Comparison of ENCODE assay signal across 10 cellular contexts in genomic region chr11:113778111-113778910, GRCh38. TPM values are rescaled to one million over a fixed set of nuclear protein-coding genes. Genes with fewer than 3 reads are reported as not detected.
DNase-seq lines count a peak whose midpoint lies in the region; ATAC-seq and TF ChIP-seq lines count a peak whose summit lies in the region.
"Had no signal": no experiment of that assay in that cellular context is flagged by ENCODE, and none has a peak within 500 bp of the region (broad histone marks: within the 10 kb centered on the region; RNA-seq: fewer than 3 reads in every experiment).

No MANE protein-coding gene starts in this region.

- H3K27ac Mint-ChIP-seq in natural killer cell: no peak overlapping the region
- H3K27ac Mint-ChIP-seq: activated naive CD8-positive, alpha-beta T cell treated with anti-CD3 and anti-CD28 coated beads, Interleukin-2, amount 10 ng/mL, durations not matched to agents 7 days and 5 days had no signal

- H4K20me1 ChIP-seq in MM.1S (ENCODE audit: insufficient read depth, low read length): no peaks in the 10 kb centered on the region

- H3K27me3 Mint-ChIP-seq in natural killer cell (ENCODE audit: low read depth in 2 of 2): peaks cover 28 to 31% of the 10 kb centered on the region in 2 donors

- H3K4me3 ChIP-seq in RWPE2 (ENCODE audit: severe bottlenecking): peak overlapping the region; percentile 8
- no peak overlapping the region for H3K4me3 ChIP-seq in prostate gland
- H3K4me3 ChIP-seq in MM.1S (ENCODE audit: low read length): no peak overlapping the region

- no peaks in the 10 kb centered on the region for H3K9me3 Mint-ChIP-seq in natural killer cell
- H3K9me3 Mint-ChIP-seq: activated naive CD8-positive, alpha-beta T cell treated with anti-CD3 and anti-CD28 coated beads, Interleukin-2, amount 10 ng/mL, durations not matched to agents 7 days and 5 days had no signal

- H3K79me2 ChIP-seq in MM.1S (ENCODE audit: low read length): peaks cover 2% of the 10 kb centered on the region

- 27% methylated on average over 11 of the region's 11 CpGs for WGBS in prostate gland

- H3K36me3 Mint-ChIP-seq in natural killer cell: no peaks in the 10 kb centered on the region

- H3K9ac ChIP-seq in MM.1S (ENCODE audit: low read length): no peak overlapping the region

- TF ChIP-seq POLR2A in prostate gland (IDR thresholded peaks at IDR 0.05): peak; percentile 22

- TF ChIP-seq CTCF in RWPE2 (IDR thresholded peaks at IDR 0.05; ENCODE audit: poor library complexity, severe bottlenecking) (peak; percentile 17), foreskin keratinocyte (conservative IDR thresholded peaks at IDR 0.05) (peak; percentile 53), prostate gland (IDR thresholded peaks at IDR 0.05) (peak in 1 of 4 experiments; percentile 31), natural killer cell (IDR thresholded peaks at IDR 0.05) (no peak), MM.1S (IDR thresholded peaks at IDR 0.05; ENCODE audit: low read length) (no peak)

- ATAC-seq in RWPE2 (ENCODE audit: low read depth): peak; percentile 72
- ATAC-seq in foreskin keratinocyte: peak; percentile 86
- ATAC-seq in natural killer cell: no peak

- no peak overlapping the region for H2AFZ ChIP-seq in MM.1S (ENCODE audit: low read length)

- peak; percentile 16 for DNase-seq in GM04504 (ENCODE audit: low read depth)
- no peak for DNase-seq in RWPE2 (ENCODE audit: low spot score)
- DNase-seq in foreskin keratinocyte: peak; percentile 89 to 96
- DNase-seq in prostate gland (ENCODE audit: low spot score): peak; percentile 67
- DNase-seq in CD1c-positive myeloid dendritic cell (ENCODE audit: extremely low spot score): no peak
- DNase-seq in natural killer cell: no peak
- no peak for DNase-seq in GM19238 (ENCODE audit: insufficient read length, low spot score)
- no peak for DNase-seq in MM.1S
- DNase-seq: activated naive CD8-positive, alpha-beta T cell treated with anti-CD3 and anti-CD28 coated beads, Interleukin-2, amount 10 ng/mL, durations not matched to agents 7 days and 5 days; NCI-H226 had no signal

- intact Hi-C loops in prostate gland (cut with DNase I): loop anchor here (10.0 kb wide), 1 partner anchor 96 kb away; the partner anchor contains the start of gene USP28
- intact Hi-C loops in natural killer cell (cut with micrococcal nuclease): loop anchor here (10.0 kb wide), 1 partner anchor 96 kb away; the partner anchor contains the start of gene USP28

- no peak overlapping the region for H3K4me2 ChIP-seq in MM.1S (ENCODE audit: low read depth, low read length)

- H3K36me3 ChIP-seq in RWPE2 (ENCODE audit: low read depth) (no peaks in the 10 kb centered on the region), prostate gland (no peaks in the 10 kb centered on the region), MM.1S (replicated peaks; ENCODE audit: insufficient read depth, low read length) (no peaks in the 10 kb centered on the region)

- no peaks in the 10 kb centered on the region for H3F3A ChIP-seq in MM.1S (ENCODE audit: insufficient read depth, low read length)

- peak overlapping the region; percentile 36 for H3K27ac ChIP-seq in RWPE2 (ENCODE audit: poor library complexity, severe bottlenecking)
- peak overlapping the region; percentile 82 for H3K27ac ChIP-seq in foreskin keratinocyte
- peak overlapping the region; percentile 21 to 23 for H3K27ac ChIP-seq in prostate gland
- H3K27ac ChIP-seq in MM.1S (ENCODE audit: low read length): no peak overlapping the region

- H3K4me1 ChIP-seq in RWPE2 (ENCODE audit: insufficient read depth, poor library complexity, severe bottlenecking) (peaks cover 11% of the 10 kb centered on the region), foreskin keratinocyte (peaks cover 3% of the 10 kb centered on the region), prostate gland (replicated peaks) (peaks cover 3% of the 10 kb centered on the region), MM.1S (ENCODE audit: low read length) (0 out of 2 replicates have a peak, but pooled peaks cover 3% of the 10 kb centered on the region)

- no peaks in the 10 kb centered on the region for H3K27me3 ChIP-seq in RWPE2 (ENCODE audit: insufficient read depth, poor library complexity, severe bottlenecking)
- H3K27me3 ChIP-seq in foreskin keratinocyte: no peaks in the 10 kb centered on the region
- no peaks in the 10 kb centered on the region for H3K27me3 ChIP-seq in prostate gland (replicated peaks; ENCODE audit: insufficient read depth)
- H3K27me3 ChIP-seq in MM.1S (replicated peaks; ENCODE audit: insufficient read depth, low read length): no peaks in the 10 kb centered on the region

- no peaks in the 10 kb centered on the region for H3K9me2 ChIP-seq in MM.1S (replicated peaks; ENCODE audit: insufficient read depth, low read length)

- no peaks in the 10 kb centered on the region for H3K9me3 ChIP-seq in RWPE2 (ENCODE audit: severe bottlenecking)
- no peaks in the 10 kb centered on the region for H3K9me3 ChIP-seq in prostate gland
- H3K9me3 ChIP-seq in MM.1S (replicated peaks; ENCODE audit: insufficient read depth, low read length): no peaks in the 10 kb centered on the region

- peaks cover 7% of the 10 kb centered on the region in 2 donors for H3K4me1 Mint-ChIP-seq in natural killer cell

- H3K4me3 Mint-ChIP-seq in natural killer cell: no peak overlapping the region
- H3K4me3 Mint-ChIP-seq: activated naive CD8-positive, alpha-beta T cell treated with anti-CD3 and anti-CD28 coated beads, Interleukin-2, amount 10 ng/mL, durations not matched to agents 7 days and 5 days had no signal

RNA-seq across cellular contexts. Expression of gene CLDN25, which starts 1.3 kb away (rescaled TPM):
- total RNA-seq in foreskin keratinocyte (not detected in 2 replicates), prostate gland (not detected), natural killer cell (not detected)
- polyA plus RNA-seq in foreskin keratinocyte: not detected in 2 replicates
- total RNA-seq: activated naive CD8-positive, alpha-beta T cell treated with anti-CD3 and anti-CD28 coated beads, Interleukin-2, amount 10 ng/mL, durations not matched to agents 7 days and 5 days had no signal

RNA-seq across cellular contexts. Expression of gene ZW10, which starts 4.8 kb away (rescaled TPM):
- total RNA-seq in foreskin keratinocyte (27.0 and 28.9 TPM in 2 replicates), prostate gland (10 to 100 TPM; 10.2 to 11.6 TPM), natural killer cell (1 to 10 TPM; 5.8 to 9.6 (median 6.6) TPM)
- 12.7 and 16.1 TPM in 2 replicates for polyA plus RNA-seq in foreskin keratinocyte

Comparison
In these comparisons a context has a peak if more than half of its experiments do, and no peak if none do; other contexts are left out.
1. DNase-seq: peak in GM04504 (single experiment), foreskin keratinocyte (2 of 2) and prostate gland (single experiment); none in RWPE2 (single experiment), CD1c-positive myeloid dendritic cell (single experiment), natural killer cell (single experiment), GM19238 (single experiment) and MM.1S (single experiment).
2. ATAC-seq: peak in RWPE2 (single experiment) and foreskin keratinocyte (single experiment); none in natural killer cell (0 of 3).
3. CTCF ChIP-seq: peak in RWPE2 (single experiment) and foreskin keratinocyte (single experiment); none in natural killer cell (single experiment) and MM.1S (single experiment).